Comparison of ENCODE assay signal across 8 cellular contexts in the genomic region with DNA sequence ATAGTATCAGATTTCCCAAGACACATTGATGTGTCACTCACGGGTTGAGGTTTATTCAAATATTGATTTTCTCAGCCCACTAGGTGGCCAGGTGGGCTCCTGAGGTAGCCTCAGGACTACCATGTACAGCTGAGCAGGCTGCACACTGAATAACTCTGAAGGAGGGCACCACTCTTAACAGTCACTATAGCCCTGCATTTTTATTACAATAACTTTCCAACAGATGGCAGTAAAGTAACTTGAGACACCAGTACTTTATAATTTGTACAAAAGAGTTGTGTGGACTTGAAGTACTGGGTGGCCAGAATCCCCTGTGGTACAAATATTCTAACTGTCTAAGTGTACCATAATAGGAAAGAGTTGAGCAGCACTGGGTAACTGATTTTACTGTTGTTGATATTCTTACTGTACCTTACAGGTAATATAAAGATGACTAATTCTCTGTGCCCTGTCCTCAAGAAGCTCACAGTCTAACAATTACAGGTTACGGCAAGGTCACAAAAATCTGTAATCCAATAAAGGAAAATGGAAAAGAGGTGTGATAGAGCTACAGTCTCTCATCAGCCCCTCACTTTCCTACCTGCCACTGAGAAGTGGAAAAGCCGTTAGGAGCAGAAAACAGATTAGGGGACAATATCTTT.
DNase-seq lines count a peak whose midpoint lies in the region; ATAC-seq and TF ChIP-seq lines count a peak whose summit lies in the region.

No MANE protein-coding gene starts in this region.

- H3K36me3 ChIP-seq in Caco-2 (ENCODE audit: control insufficient read depth, insufficient read depth, low read length), result no peaks in the 10 kb centered on the region
- peaks cover 0 to 15% of the 10 kb centered on the region in 2 experiments for H3K36me3 ChIP-seq in HEK293 (ENCODE audit: control insufficient read depth in 2 of 2, insufficient read depth in 1 of 2, low read length in 2 of 2)
- H3K36me3 ChIP-seq in esophagus muscularis mucosa, result peaks cover 6 to 16% (median 9%) of the 10 kb centered on the region in 4 donors
- no peaks in the 10 kb centered on the region for H3K36me3 ChIP-seq in neural progenitor cell

- intact Hi-C loops in Caco-2 (cut with micrococcal nuclease; ENCODE audit: unreplicated experiment) (loop anchor here (2.0 to 5.0 kb wide), 2 partner anchors 52 to 99 kb away; no protein-coding TSS in a partner anchor), esophagus muscularis mucosa (cut with DNase I) (no loop called here)

- CTCF ChIA-PET in Caco-2 (lab: Charles Lee) (interaction anchor here (1.0 to 1.1 kb wide), 2 partner anchors 95 to 99 kb away, joined by 4 to 7 read pairs; no protein-coding TSS in a partner anchor), HEK293 (lab: Yijun Ruan, JAX) (interaction anchor here (0.5 to 3.6 kb wide), 32 partner anchors 8 to 647 kb away, joined by 3 to 32 read pairs (median 4); no protein-coding TSS in a partner anchor)

- no peaks in the 10 kb centered on the region for H3K4me1 ChIP-seq in Caco-2
- H3K4me1 ChIP-seq in HEK293 (ENCODE audit: control insufficient read depth, insufficient read depth, low read length), result peaks cover 28% of the 10 kb centered on the region
- peaks cover 0 to 11% (median 6%) of the 10 kb centered on the region in 4 donors for H3K4me1 ChIP-seq in esophagus muscularis mucosa
- H3K4me1 ChIP-seq in neural progenitor cell, result peaks cover 22% of the 10 kb centered on the region

- H3K4me1 Mint-ChIP-seq in Caco-2 (ENCODE audit: low read depth, unreplicated experiment), result peaks cover 12% of the 10 kb centered on the region
- peaks cover 10% of the 10 kb centered on the region for H3K4me1 Mint-ChIP-seq in neural progenitor cell

- peaks cover 14% of the 10 kb centered on the region for H4K20me1 ChIP-seq in neural progenitor cell (ENCODE audit: low read depth)

- H3K4me3 ChIP-seq in Caco-2 (ENCODE audit: low read depth, low read length) (no peak overlapping the region), HEK293 (ENCODE audit: low read depth, low read length) (no peak overlapping the region), esophagus muscularis mucosa (no peak overlapping the region), neural progenitor cell (no peak overlapping the region)

- H3F3A ChIP-seq in neural progenitor cell (ENCODE audit: low read depth), result peaks cover 18% of the 10 kb centered on the region

- H3K9me3 ChIP-seq in Caco-2 (no peaks in the 10 kb centered on the region), HEK293 (ENCODE audit: control insufficient read depth, insufficient read depth, low read depth, low read length) (no peaks in the 10 kb centered on the region), esophagus muscularis mucosa (no peaks in the 10 kb centered on the region), neural progenitor cell (ENCODE audit: low read depth) (no peaks in the 10 kb centered on the region)

- H3K4me3 Mint-ChIP-seq in Caco-2 (ENCODE audit: unreplicated experiment), result no peak overlapping the region
- no peak overlapping the region for H3K4me3 Mint-ChIP-seq in neural progenitor cell

- 98% methylated on average over 3 of the region's 3 CpGs for WGBS in esophagus muscularis mucosa

- H3K27ac ChIP-seq in HEK293 (ENCODE audit: extremely low read depth, low read depth, low read length), result no peak overlapping the region
- no peak overlapping the region for H3K27ac ChIP-seq in esophagus muscularis mucosa (replicated peaks in 1 of 4)
- H3K27ac ChIP-seq in neural progenitor cell, result no peak overlapping the region
- no peak overlapping the region for H3K27ac ChIP-seq in caudate nucleus (ENCODE audit: low read depth, low read length)

- H3K4me2 ChIP-seq in neural progenitor cell, result peak overlapping the region; percentile 28

- no peak for TF ChIP-seq EP300 in esophagus muscularis mucosa (IDR thresholded peaks at IDR 0.05)

- H3K27me3 Mint-ChIP-seq in Caco-2 (ENCODE audit: insufficient read depth, unreplicated experiment) (no peaks in the 10 kb centered on the region), neural progenitor cell (ENCODE audit: insufficient read depth, low read depth) (no peaks in the 10 kb centered on the region)

- H2AFZ ChIP-seq in neural progenitor cell (replicated peaks), result no peak overlapping the region

- no peaks in the 10 kb centered on the region for H3K27me3 ChIP-seq in Caco-2 (replicated peaks; ENCODE audit: control insufficient read depth, insufficient read depth, low read length)
- no peaks in the 10 kb centered on the region for H3K27me3 ChIP-seq in esophagus muscularis mucosa
- no peaks in the 10 kb centered on the region for H3K27me3 ChIP-seq in neural progenitor cell

- H3K79me2 ChIP-seq in neural progenitor cell (ENCODE audit: low read depth), result no peaks in the 10 kb centered on the region

- no peak for ATAC-seq in GM18867 (IDR thresholded peaks at IDR 0.05; ENCODE audit: unreplicated experiment)

- no TSS peak for BruUV-seq in Caco-2 (replicated peaks; lab: Mats Ljungman, UMichigan)

- DNase-seq in Caco-2 (peak in 1 of 2 experiments; percentile 42), OCI-M1 (lab: John Stamatoyannopoulos, UW) (peak; percentile 67), esophagus muscularis mucosa (ENCODE audit: extremely low spot score) (no peak), neural progenitor cell (ENCODE audit: low spot score) (peak; percentile 33), caudate nucleus (lab: John Stamatoyannopoulos, UW) (no peak), NCI-H1048 (lab: John Stamatoyannopoulos, UW) (no peak)

- TF ChIP-seq POLR2A in esophagus muscularis mucosa (IDR thresholded peaks at IDR 0.05; ENCODE audit: low read depth), result no peak

- H3K36me3 Mint-ChIP-seq in Caco-2 (ENCODE audit: insufficient read depth, unreplicated experiment), result peaks cover 15% of the 10 kb centered on the region
- peaks cover 3% of the 10 kb centered on the region for H3K36me3 Mint-ChIP-seq in neural progenitor cell

- POLR2A ChIA-PET in Caco-2 (lab: Charles Lee), result interaction anchor here (0.6 kb wide), 1 partner anchor 101 kb away, joined by 3 read pairs; a partner anchor contains a TSS
- POLR2A ChIA-PET in HEK293 (lab: Yijun Ruan, JAX), result interaction anchor here (3.2 kb wide), 1 partner anchor 101 kb away, joined by 13 read pairs; a partner anchor contains a TSS

- H3K27ac Mint-ChIP-seq in Caco-2 (ENCODE audit: unreplicated experiment), result no peak overlapping the region
- no peak overlapping the region for H3K27ac Mint-ChIP-seq in neural progenitor cell

- H3K9me3 Mint-ChIP-seq in Caco-2 (ENCODE audit: unreplicated experiment) (no peaks in the 10 kb centered on the region), neural progenitor cell (no peaks in the 10 kb centered on the region)

- TF ChIP-seq CTCF in Caco-2 (IDR thresholded peaks at IDR 0.05; ENCODE audit: insufficient read depth in 1 of 2, low read depth in 1 of 2, low read length in 1 of 2, severe bottlenecking in 1 of 2, unreplicated experiment in 1 of 2) (peak; percentile 32 to 61), HEK293 (tag by site-specific recombination; IDR thresholded peaks at IDR 0.05) (peak; percentile 24; the same call in 1 of the 2 replicates), esophagus muscularis mucosa (IDR thresholded peaks at IDR 0.05) (peak; percentile 25 to 54 (median 36)), neural progenitor cell (IDR thresholded peaks at IDR 0.05) (peak; percentile 55)

- no peak overlapping the region for H3K9ac ChIP-seq in neural progenitor cell

TF ChIP-seq in HEK293, 187 proteins besides CTCF, POLR2A, EP300 and RAD21 (continues in another document):
- 0 out of 2 replicates have a peak, but pooled peaks have one; percentile 39 for TF ChIP-seq OSR2 (tag by site-specific recombination; IDR thresholded peaks at IDR 0.05)
- TF ChIP-seq, protein P1, sequence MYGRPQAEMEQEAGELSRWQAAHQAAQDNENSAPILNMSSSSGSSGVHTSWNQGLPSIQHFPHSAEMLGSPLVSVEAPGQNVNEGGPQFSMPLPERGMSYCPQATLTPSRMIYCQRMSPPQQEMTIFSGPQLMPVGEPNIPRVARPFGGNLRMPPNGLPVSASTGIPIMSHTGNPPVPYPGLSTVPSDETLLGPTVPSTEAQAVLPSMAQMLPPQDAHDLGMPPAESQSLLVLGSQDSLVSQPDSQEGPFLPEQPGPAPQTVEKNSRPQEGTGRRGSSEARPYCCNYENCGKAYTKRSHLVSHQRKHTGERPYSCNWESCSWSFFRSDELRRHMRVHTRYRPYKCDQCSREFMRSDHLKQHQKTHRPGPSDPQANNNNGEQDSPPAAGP (tag by site-specific recombination; IDR thresholded peaks at IDR 0.05), result no peak
- TF ChIP-seq, protein P2, sequence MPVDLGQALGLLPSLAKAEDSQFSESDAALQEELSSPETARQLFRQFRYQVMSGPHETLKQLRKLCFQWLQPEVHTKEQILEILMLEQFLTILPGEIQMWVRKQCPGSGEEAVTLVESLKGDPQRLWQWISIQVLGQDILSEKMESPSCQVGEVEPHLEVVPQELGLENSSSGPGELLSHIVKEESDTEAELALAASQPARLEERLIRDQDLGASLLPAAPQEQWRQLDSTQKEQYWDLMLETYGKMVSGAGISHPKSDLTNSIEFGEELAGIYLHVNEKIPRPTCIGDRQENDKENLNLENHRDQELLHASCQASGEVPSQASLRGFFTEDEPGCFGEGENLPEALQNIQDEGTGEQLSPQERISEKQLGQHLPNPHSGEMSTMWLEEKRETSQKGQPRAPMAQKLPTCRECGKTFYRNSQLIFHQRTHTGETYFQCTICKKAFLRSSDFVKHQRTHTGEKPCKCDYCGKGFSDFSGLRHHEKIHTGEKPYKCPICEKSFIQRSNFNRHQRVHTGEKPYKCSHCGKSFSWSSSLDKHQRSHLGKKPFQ (tag by site-specific recombination; IDR thresholded peaks at IDR 0.05), result no peak
- TF ChIP-seq, protein P3, sequence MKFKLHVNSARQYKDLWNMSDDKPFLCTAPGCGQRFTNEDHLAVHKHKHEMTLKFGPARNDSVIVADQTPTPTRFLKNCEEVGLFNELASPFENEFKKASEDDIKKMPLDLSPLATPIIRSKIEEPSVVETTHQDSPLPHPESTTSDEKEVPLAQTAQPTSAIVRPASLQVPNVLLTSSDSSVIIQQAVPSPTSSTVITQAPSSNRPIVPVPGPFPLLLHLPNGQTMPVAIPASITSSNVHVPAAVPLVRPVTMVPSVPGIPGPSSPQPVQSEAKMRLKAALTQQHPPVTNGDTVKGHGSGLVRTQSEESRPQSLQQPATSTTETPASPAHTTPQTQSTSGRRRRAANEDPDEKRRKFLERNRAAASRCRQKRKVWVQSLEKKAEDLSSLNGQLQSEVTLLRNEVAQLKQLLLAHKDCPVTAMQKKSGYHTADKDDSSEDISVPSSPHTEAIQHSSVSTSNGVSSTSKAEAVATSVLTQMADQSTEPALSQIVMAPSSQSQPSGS (tag by site-specific recombination; IDR thresholded peaks at IDR 0.05; ENCODE audit: low read depth), result no peak
- TF ChIP-seq ZNF132 (tag by site-specific recombination; IDR thresholded peaks at IDR 0.05; ENCODE audit: borderline replicate concordance), result no peak
- no peak for TF ChIP-seq SCRT2 (tag by site-specific recombination; IDR thresholded peaks at IDR 0.05)
- peak; percentile 16; the same call in 1 of the 2 replicates for TF ChIP-seq SP7 (tag by site-specific recombination; IDR thresholded peaks at IDR 0.05)
- TF ChIP-seq ZNF654 (tag by site-specific recombination; IDR thresholded peaks at IDR 0.05; ENCODE audit: low read depth), result peak; percentile 67

Comparison
In these comparisons a context has a peak if more than half of its experiments do, and no peak if none do; other contexts are left out.
1. DNase-seq: peak in OCI-M1 (single experiment) and neural progenitor cell (single experiment); none in esophagus muscularis mucosa (single experiment), caudate nucleus (0 of 61) and NCI-H1048 (single experiment).
2. Peak in every context shown above with its lines, with median percentiles within 50 percentile points of each other: CTCF ChIP-seq.